ENCODE assay signal across 8 cellular contexts in the genomic region with DNA sequence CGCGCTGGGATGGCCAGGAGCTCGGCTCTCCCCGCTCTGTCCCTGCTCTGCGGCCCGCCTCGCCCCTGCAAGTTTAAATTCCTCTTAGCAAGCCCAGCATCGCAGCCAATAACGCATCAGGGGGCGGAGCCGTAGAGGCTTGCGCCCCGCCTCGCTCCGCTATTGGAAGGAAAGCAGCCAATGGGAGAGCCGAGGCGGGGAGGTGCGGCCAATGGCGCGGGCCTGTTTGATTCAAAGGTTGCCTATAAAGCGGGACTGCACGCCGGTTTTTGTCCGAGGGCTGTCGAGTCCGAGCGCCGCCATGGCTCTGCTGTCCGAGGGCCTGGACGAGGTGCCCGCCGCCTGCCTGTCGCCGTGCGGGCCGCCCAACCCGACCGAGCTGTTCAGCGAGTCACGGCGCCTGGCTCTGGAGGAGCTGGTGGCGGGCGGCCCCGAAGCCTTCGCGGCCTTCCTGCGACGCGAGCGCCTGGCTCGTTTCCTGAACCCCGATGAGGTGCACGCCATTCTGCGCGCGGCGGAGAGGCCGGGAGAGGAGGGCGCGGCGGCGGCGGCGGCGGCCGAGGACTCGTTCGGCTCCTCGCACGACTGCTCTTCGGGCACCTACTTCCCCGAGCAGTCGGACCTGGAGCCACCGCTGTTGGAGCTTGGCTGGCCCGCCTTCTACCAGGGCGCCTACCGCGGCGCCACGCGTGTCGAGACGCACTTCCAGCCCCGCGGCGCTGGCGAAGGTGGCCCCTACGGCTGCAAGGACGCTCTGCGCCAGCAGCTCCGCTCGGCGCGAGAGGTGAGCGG. TPM values are rescaled to one million over a fixed set of nuclear protein-coding genes. Genes with fewer than 3 reads are reported as not detected.
DNase-seq lines count a peak whose midpoint lies in the region; ATAC-seq and TF ChIP-seq lines count a peak whose summit lies in the region.

A gene with protein sequence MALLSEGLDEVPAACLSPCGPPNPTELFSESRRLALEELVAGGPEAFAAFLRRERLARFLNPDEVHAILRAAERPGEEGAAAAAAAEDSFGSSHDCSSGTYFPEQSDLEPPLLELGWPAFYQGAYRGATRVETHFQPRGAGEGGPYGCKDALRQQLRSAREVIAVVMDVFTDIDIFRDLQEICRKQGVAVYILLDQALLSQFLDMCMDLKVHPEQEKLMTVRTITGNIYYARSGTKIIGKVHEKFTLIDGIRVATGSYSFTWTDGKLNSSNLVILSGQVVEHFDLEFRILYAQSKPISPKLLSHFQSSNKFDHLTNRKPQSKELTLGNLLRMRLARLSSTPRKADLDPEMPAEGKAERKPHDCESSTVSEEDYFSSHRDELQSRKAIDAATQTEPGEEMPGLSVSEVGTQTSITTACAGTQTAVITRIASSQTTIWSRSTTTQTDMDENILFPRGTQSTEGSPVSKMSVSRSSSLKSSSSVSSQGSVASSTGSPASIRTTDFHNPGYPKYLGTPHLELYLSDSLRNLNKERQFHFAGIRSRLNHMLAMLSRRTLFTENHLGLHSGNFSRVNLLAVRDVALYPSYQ (plus strand): TSS at position 276 of the 792 bp plus-strand sequence. CDS start 26 bp downstream, at position 302.

- TF ChIP-seq EP300 in suprapubic skin (IDR thresholded peaks at IDR 0.05), result no peak

- H3K36me3 ChIP-seq in GM06990 (ENCODE audit: control insufficient read depth, insufficient read depth, low read length) (no peaks in the 10 kb centered on the region; the same call in 1 of the 2 replicates), suprapubic skin (no peaks in the 10 kb centered on the region)

- DNase-seq in GM06990 (ENCODE audit: extremely low read depth, insufficient read length), result peak; percentile 98
- peak; percentile 98 for DNase-seq in NB4 (ENCODE audit: low read depth)
- DNase-seq in SK-N-DZ (ENCODE audit: low spot score), result peak; percentile 100
- peak; percentile 93 for DNase-seq in activated naive CD4-positive, alpha-beta T cell treated with Interleukin-2 at 50 U/mL for 16 hours
- peak; percentile 100 for DNase-seq in germinal center (ENCODE audit: low spot score)
- DNase-seq in nucleus accumbens (lab: John Stamatoyannopoulos, UW), result peak; percentile 52 to 98 (median 89)
- peak; percentile 92 to 93 for DNase-seq in suprapubic skin (ENCODE audit: low spot score in 2 of 2)

- H3K4me3 ChIP-seq in GM06990 (replicated peaks; ENCODE audit: low read depth, low read length) (peak within 1 kb of the TSS; percentile 94), NB4 (ENCODE audit: low read depth, low read length) (peak within 1 kb of the TSS; percentile 85), suprapubic skin (peak within 1 kb of the TSS; percentile 62)

- no peak for TF ChIP-seq CTCF in GM06990 (IDR thresholded peaks at IDR 0.05; ENCODE audit: insufficient read depth, low read length, poor library complexity, severe bottlenecking)
- TF ChIP-seq CTCF in NB4 (IDR thresholded peaks at IDR 0.05; ENCODE audit: low read depth, low read length), result no peak
- TF ChIP-seq CTCF in suprapubic skin (IDR thresholded peaks at IDR 0.05), result no peak

- no peak within 1 kb of the TSS for H3K27ac ChIP-seq in suprapubic skin

- TF ChIP-seq POLR2A in NB4 (IDR thresholded peaks at IDR 0.05; ENCODE audit: extremely low read depth, insufficient read length) (peak; percentile 95), suprapubic skin (IDR thresholded peaks at IDR 0.05) (peak in 1 of 2 donors; percentile 19)

- 0% methylated on average over 7 of the region's 95 CpGs for WGBS in suprapubic skin

- H3K9me3 ChIP-seq in suprapubic skin, result no peaks in the 10 kb centered on the region

- H3K27me3 ChIP-seq in GM06990 (replicated peaks; ENCODE audit: control insufficient read depth, insufficient read depth, low read length), result no peaks in the 10 kb centered on the region
- H3K27me3 ChIP-seq in suprapubic skin, result peaks cover 4% of the 10 kb centered on the region

- H3K4me1 ChIP-seq in suprapubic skin, result peaks cover 19% of the 10 kb centered on the region

- ATAC-seq in HG02571 (IDR thresholded peaks at IDR 0.05; ENCODE audit: unreplicated experiment), result peak; percentile 84

RNA-seq across cellular contexts. Expression of the gene that starts here (rescaled TPM):
- polyA plus RNA-seq in SK-N-DZ (2014; cell fraction: cytosol; rRNA removed), result 99.3 and 104 TPM in 2 replicates
- 58.0 and 67.2 TPM in 2 replicates for polyA plus RNA-seq in SK-N-DZ (2014; cell fraction: nucleus; rRNA removed)
- total RNA-seq in suprapubic skin, result 10 to 100 TPM in 2 of 4 donors, 1 to 10 TPM in 2; 3.9 to 15.8 (median 11.6) TPM
